25 cellular contexts compared by ENCODE assay signal in genomic region chr5:103272377-103272776, GRCh38. TPM values are rescaled to one million over a fixed set of nuclear protein-coding genes. Genes with fewer than 3 reads are reported as not detected.
DNase-seq lines count a peak whose midpoint lies in the region; ATAC-seq, FAIRE-seq and TF ChIP-seq lines count a peak whose summit lies in the region.
"Had no signal": no experiment of that assay in that cellular context is flagged by ENCODE, and none has a peak within 500 bp of the region (broad histone marks: within the 10 kb centered on the region; RNA-seq: fewer than 3 reads in every experiment).

No MANE protein-coding gene starts in this region.

- H3K27ac Mint-ChIP-seq in type B pancreatic cell: peak overlapping the region; percentile 55

- DNase-seq in IMR-90 (peak; percentile 10), GM12878 (ENCODE audit: low read depth, low spot score) (no peak), kidney glomerular epithelial cell (lab: John Stamatoyannopoulos, UW) (peak; percentile 3), type B pancreatic cell (ENCODE audit: extremely low spot score, unreplicated experiment) (no peak), COR-L47 (lab: John Stamatoyannopoulos, UW) (no peak)
- DNase-seq: activated CD4-positive, alpha-beta T cell treated with anti-CD3 and anti-CD28 coated beads, Interleukin-2, amount 50 U/mL, for 48 hours; activated gamma-delta T cell; glutamatergic neuron; H7; KBM-7; NCI-H187 treated with DMSO at 0.1 percent for 48 hours; NCI-H2227 treated with DMSO at 0.1 percent for 48 hours; Peyer's patch; stimulated activated CD4-positive, alpha-beta T cell treated with anti-CD3 and anti-CD28 coated beads, Interleukin-2, amount 100 ng/mL, for 24 hours; stimulated activated naive CD4-positive, alpha-beta T cell treated with Interleukin-2 at 50 U/mL for 16 hours; T-helper 2 cell; upper lobe of right lung; WERI-Rb-1 had no signal

- TF ChIP-seq POLR2A in IMR-90 (IDR thresholded peaks at IDR 0.05; ENCODE audit: low read depth, low read length) (no peak), GM12878 (IDR thresholded peaks at IDR 0.05; ENCODE audit: low read depth, low read length) (no peak)

- H3K4me2 ChIP-seq in IMR-90 (ENCODE audit: low read depth, low read length) (peak overlapping the region; percentile 26; the same call in 1 of the 2 replicates), GM12878 (ENCODE audit: control insufficient read depth, insufficient read depth) (peak overlapping the region; percentile 22; the same call in 1 of the 2 replicates)

- H3K27me3 ChIP-seq in IMR-90 (ENCODE audit: control insufficient read depth, insufficient read depth, low read length) (no peaks in the 10 kb centered on the region), GM12878 (replicated peaks in 1 of 2; ENCODE audit: control insufficient read depth in 2 of 2, insufficient read depth in 2 of 2, low read length in 1 of 2) (no peaks in the 10 kb centered on the region)
- H3K27me3 ChIP-seq: Peyer's patch, SJSA1, upper lobe of right lung had no signal

- 100% methylated on average over 1 of the region's 2 CpGs; no CpG with 5 or more reads in 1 of the 2 experiments for WGBS in IMR-90 (ENCODE audit: extremely low coverage in 2 of 2, insufficient read length in 1 of 2), 2 experiments
- 75% methylated on average over 2 of the region's 2 CpGs for WGBS in GM12878 (ENCODE audit: insufficient coverage, insufficient replicate concordance, low lambda C conversion rate, missing lambda C conversion rate)

- peak overlapping the region; percentile 13 for H3K4me3 Mint-ChIP-seq in type B pancreatic cell
- H3K4me3 Mint-ChIP-seq: neural crest cell had no signal

- TF ChIP-seq CTCF in IMR-90 (conservative IDR thresholded peaks at IDR 0.05; ENCODE audit: low read depth, low read length) (no peak), GM12878 (IDR thresholded peaks at IDR 0.05 in 2 of 3, conservative IDR thresholded peaks at IDR 0.05 in 1 of 3; ENCODE audit: control insufficient read depth in 2 of 3, extremely low read depth in 1 of 3, insufficient read depth in 1 of 3, low read depth in 3 of 3, low read length in 3 of 3) (no peak), type B pancreatic cell (conservative IDR thresholded peaks at IDR 0.05) (no peak)

- no peak overlapping the region for H3K14ac ChIP-seq in IMR-90 (replicated peaks; ENCODE audit: low read depth, low read length)

- H2BK5ac ChIP-seq in IMR-90 (ENCODE audit: low read depth, low read length, poor library complexity, severe bottlenecking): no peak overlapping the region

- RAD21 ChIA-PET in GM12878 (lab: Charles Lee; ENCODE audit: unreplicated experiment): interaction anchor here (1.1 to 4.3 kb wide), 2 partner anchors 12 kb away, joined by 4 to 34 read pairs; partner anchors contain the start of gene MACIR

- TF ChIP-seq RAD21 in IMR-90 (IDR thresholded peaks at IDR 0.05; ENCODE audit: low read length) (no peak), GM12878 (IDR thresholded peaks at IDR 0.05; ENCODE audit: insufficient read depth, low read depth, low read length) (no peak)

- no peak overlapping the region for H3K27ac ChIP-seq in IMR-90 (ENCODE audit: insufficient read depth, low read length)
- H3K27ac ChIP-seq in GM12878 (ENCODE audit: control insufficient read depth, insufficient read depth): no peak overlapping the region; the same call in 1 of the 2 replicates
- H3K27ac ChIP-seq: Peyer's patch, prostate gland, SJSA1, skin epidermis, upper lobe of right lung, WERI-Rb-1 had no signal

- no peak overlapping the region for H3K18ac ChIP-seq in IMR-90 (ENCODE audit: low read depth, low read length)

- intact Hi-C loops in IMR-90 (cut with micrococcal nuclease): no loop called here
- intact Hi-C loops in GM12878 (cut with micrococcal nuclease; ENCODE audit: unreplicated experiment): no loop called here

- H2AK5ac ChIP-seq in IMR-90 (ENCODE audit: low read depth, low read length): no peak overlapping the region

- H4K20me1 ChIP-seq in IMR-90 (ENCODE audit: insufficient read depth, low read length): no peaks in the 10 kb centered on the region
- H4K20me1 ChIP-seq in GM12878 (ENCODE audit: control insufficient read depth, insufficient read depth): no peaks in the 10 kb centered on the region

- SMC1A ChIA-PET in GM12878 (lab: Charles Lee; ENCODE audit: uncharacterized antibody, unreplicated experiment): interaction anchor here (0.6 to 7.6 kb wide), 4 partner anchors 13 to 83 kb away, joined by 3 to 64 read pairs (median 4); partner anchors contain the start of gene MACIR

- no peaks in the 10 kb centered on the region for H3K9me3 ChIP-seq in IMR-90 (ENCODE audit: control insufficient read depth, insufficient read depth, low read length)
- H3K9me3 ChIP-seq in GM12878 (replicated peaks; ENCODE audit: control insufficient read depth, insufficient read depth, low read length): no peaks in the 10 kb centered on the region
- H3K9me3 ChIP-seq: Peyer's patch, prostate gland, SJSA1, upper lobe of right lung had no signal

- no peak overlapping the region for H2BK20ac ChIP-seq in IMR-90 (ENCODE audit: low read depth, low read length)

- H3K4me1 Mint-ChIP-seq in type B pancreatic cell (ENCODE audit: unreplicated experiment): peaks cover 16% of the 10 kb centered on the region

- TF ChIP-seq EP300 in GM12878 (IDR thresholded peaks at IDR 0.05; ENCODE audit: borderline replicate concordance in 1 of 2, control insufficient read depth in 1 of 2, low read depth in 2 of 2, low read length in 2 of 2): no peak

- H3K27me3 Mint-ChIP-seq in type B pancreatic cell: no peaks in the 10 kb centered on the region
- H3K27me3 Mint-ChIP-seq: central memory CD8-positive, alpha-beta T cell had no signal

- no peak for FAIRE-seq in GM12878 (lab: Jason Lieb, UNC)

- H3K9ac ChIP-seq in IMR-90 (ENCODE audit: low read depth, low read length): no peak overlapping the region
- H3K9ac ChIP-seq in GM12878 (ENCODE audit: control insufficient read depth, insufficient read depth, low read length): no peak overlapping the region

- peak; percentile 59 for ATAC-seq in IMR-90 (ENCODE audit: low read depth)
- no peak for ATAC-seq in GM12878
- no peak for ATAC-seq in GM21619 (IDR thresholded peaks at IDR 0.05; ENCODE audit: unreplicated experiment)
- no peak for ATAC-seq in GM21717 (IDR thresholded peaks at IDR 0.05; ENCODE audit: unreplicated experiment)

- H2AK9ac ChIP-seq in IMR-90 (replicated peaks; ENCODE audit: low read depth, low read length, poor library complexity): no peak overlapping the region

- H2AFZ ChIP-seq in IMR-90 (replicated peaks; ENCODE audit: low read length, poor library complexity) (no peak overlapping the region), GM12878 (ENCODE audit: control insufficient read depth, low read depth, low read length) (no peak overlapping the region)

- H3K4me3 ChIP-seq in IMR-90 (ENCODE audit: insufficient read depth, low read depth, low read length) (no peak overlapping the region), GM12878 (no peak overlapping the region)
- H3K4me3 ChIP-seq: Peyer's patch, prostate gland, SJSA1, skin epidermis, upper lobe of right lung had no signal

- dilution Hi-C loops in IMR-90 (cut with HindIII; ENCODE audit: low sequenced_read_pairs, unreplicated experiment): no loop called here

- H4K91ac ChIP-seq in IMR-90 (ENCODE audit: insufficient read depth, low read depth, low read length): no peak overlapping the region

- H3K79me1 ChIP-seq in IMR-90 (ENCODE audit: low read depth in 1 of 2, low read length in 2 of 2): peaks cover 17 to 38% of the 10 kb centered on the region in 2 experiments

- peaks cover 20% of the 10 kb centered on the region for H3K36me3 Mint-ChIP-seq in type B pancreatic cell

- BruUV-seq in IMR-90 (replicated peaks; lab: Mats Ljungman, UMichigan) (no TSS peak), GM12878 (replicated peaks; lab: Mats Ljungman, UMichigan) (no TSS peak)

- no peak overlapping the region for H2BK15ac ChIP-seq in IMR-90 (ENCODE audit: low read depth, low read length)

- no peaks in the 10 kb centered on the region for H3K9me3 Mint-ChIP-seq in type B pancreatic cell
- H3K9me3 Mint-ChIP-seq: central memory CD8-positive, alpha-beta T cell; neural crest cell had no signal

- no peak overlapping the region for H3K4ac ChIP-seq in IMR-90 (ENCODE audit: low read depth, low read length)

- in situ Hi-C loops in IMR-90 (cut with MboI; ENCODE audit: low sequenced_read_pairs) (no loop called here), GM12878 (cut with MboI) (no loop called here)

- H3K9me1 ChIP-seq in IMR-90 (ENCODE audit: insufficient read depth, low read length): no peaks in the 10 kb centered on the region

- H3K79me2 ChIP-seq in GM12878 (ENCODE audit: control insufficient read depth, insufficient read depth, low read length): peaks cover 14% of the 10 kb centered on the region

- no peak overlapping the region for H3K23ac ChIP-seq in IMR-90 (ENCODE audit: low read depth, low read length)

- H4K8ac ChIP-seq in IMR-90 (ENCODE audit: low read depth in 2 of 2, low read length in 2 of 2): no peak overlapping the region

- POLR2A ChIA-PET in IMR-90 (lab: Charles Lee; ENCODE audit: unreplicated experiment) (no interaction called here), GM12878 (lab: Charles Lee) (interaction anchor here (0.6 to 1.9 kb wide), 3 partner anchors 10 to 220 kb away, joined by 4 to 6 read pairs (median 5); no protein-coding TSS in a partner anchor)

- H3K36me3 ChIP-seq in IMR-90 (ENCODE audit: control insufficient read depth, insufficient read depth, low read length): peaks cover 6% of the 10 kb centered on the region
- peaks cover 3 to 6% of the 10 kb centered on the region in 2 experiments; a peak in 3 of 4 replicates for H3K36me3 ChIP-seq in GM12878 (ENCODE audit: control insufficient read depth in 2 of 2, insufficient read depth in 2 of 2, low read length in 1 of 2)

- H4K5ac ChIP-seq in IMR-90 (ENCODE audit: low read depth, low read length): no peak overlapping the region

- CTCF ChIA-PET in IMR-90 (lab: Yijun Ruan, JAX): interaction anchor here (1.2 to 1.7 kb wide), 2 partner anchors 40 to 193 kb away, joined by 5 to 9 read pairs; no protein-coding TSS in a partner anchor
- CTCF ChIA-PET in GM12878 (lab: Yijun Ruan, JAX): interaction anchor here (0.7 to 2.2 kb wide), 7 partner anchors 14 to 203 kb away, joined by 3 to 9 read pairs (median 3); partner anchors contain the start of gene MACIR

- H3K56ac ChIP-seq in IMR-90 (ENCODE audit: extremely low read depth, insufficient read depth, low read length): no peak overlapping the region

- H3K4me1 ChIP-seq in IMR-90 (ENCODE audit: control insufficient read depth, insufficient read depth, low read length) (peaks cover 3% of the 10 kb centered on the region; the same call in 1 of the 2 replicates), GM12878 (ENCODE audit: control insufficient read depth, insufficient read depth, low read length) (peaks cover 10% of the 10 kb centered on the region)
- H3K4me1 ChIP-seq: Peyer's patch, prostate gland, SJSA1 had no signal

- no peak overlapping the region for H2BK120ac ChIP-seq in IMR-90 (ENCODE audit: low read depth, low read length)

RNA-seq across cellular contexts. Expression of gene MACIR, which starts 13.8 kb away (rescaled TPM):
- total RNA-seq in IMR-90 (2012; rRNA removed): 21.3 and 22.2 TPM in 2 replicates
- 10.4 and 11.1 TPM in 2 replicates for polyA plus RNA-seq in IMR-90 (2012; rRNA removed)
- polyA plus RNA-seq in IMR-90 (2012; cell fraction: cytosol; rRNA removed): 4.7 and 7.4 TPM in 2 replicates
- polyA plus RNA-seq in IMR-90 (2012; cell fraction: nucleus; rRNA removed; ENCODE audit: low replicate concordance): 3.5 and 7.0 TPM in 2 replicates
- total RNA-seq in GM12878 (2013; cell fraction: nucleolus; rRNA removed): 7.2 and 7.3 TPM in 2 replicates
- total RNA-seq in GM12878 (2014; rRNA removed): 9.4 and 9.9 TPM in 2 replicates
- 10.2 and 10.6 TPM in 2 replicates for total RNA-seq in GM12878 (2014; rRNA removed; fragmentation: Illumina TruSeq; extraction: Trizol)
- 11.0 and 11.1 TPM in 2 replicates for total RNA-seq in GM12878 (2021)
- 3.4 TPM for polyA plus RNA-seq in GM12878 (2011; ENCODE audit: low read depth)
- polyA plus RNA-seq in GM12878 (2011; rRNA removed): 11.3 and 12.3 TPM in 2 replicates
- polyA plus RNA-seq in GM12878 (2011; cell fraction: cytosol; rRNA removed): 6.1 and 6.3 TPM in 2 replicates
- polyA plus RNA-seq in GM12878 (2011; cell fraction: nucleus; rRNA removed): 7.3 and 9.6 TPM in 2 replicates
- polyA plus RNA-seq in GM12878 (2012): 5.0 and 6.3 TPM in 2 replicates
- 11.1 and 11.2 TPM in 2 replicates for polyA plus RNA-seq in GM12878 (2014; fragmentation: Illumina TruSeq; extraction: Trizol)
- 1 to 10 TPM; 2.1 to 3.8 TPM for polyA plus RNA-seq in GM12878 (2014; fragmentation: Nextera tagmentation; extraction: Ambion mirVana)
- polyA plus RNA-seq in GM12878 (2014; rRNA removed): 8.5 and 9.2 TPM in 2 replicates
- polyA plus RNA-seq in GM12878 (2016; fragmentation: Nextera tagmentation; extraction: Ambion mirVana): 10 to 100 TPM; 15.5 to 16.1 TPM
- polyA minus RNA-seq in GM12878 (2011; rRNA and poly(A)+ RNA removed): 9.7 and 11.3 TPM in 2 replicates
- polyA minus RNA-seq in GM12878 (2011; cell fraction: cytosol; rRNA and poly(A)+ RNA removed): 4.3 and 4.4 TPM in 2 replicates
- 3.9 and 7.2 TPM in 2 replicates for polyA minus RNA-seq in GM12878 (2011; cell fraction: nucleus; rRNA and poly(A)+ RNA removed)
- total RNA-seq in type B pancreatic cell (ENCODE audit: low replicate concordance): 19.3 and 20.8 TPM in 2 replicates

Comparison
In these comparisons a context has a peak if more than half of its experiments do, and no peak if none do; other contexts are left out.
1. DNase-seq: peak in IMR-90 (single experiment) and kidney glomerular epithelial cell (single experiment); none in GM12878 (single experiment), type B pancreatic cell (single experiment) and COR-L47 (single experiment).